1 cellular context compared by ENCODE assay signal in the genomic region with DNA sequence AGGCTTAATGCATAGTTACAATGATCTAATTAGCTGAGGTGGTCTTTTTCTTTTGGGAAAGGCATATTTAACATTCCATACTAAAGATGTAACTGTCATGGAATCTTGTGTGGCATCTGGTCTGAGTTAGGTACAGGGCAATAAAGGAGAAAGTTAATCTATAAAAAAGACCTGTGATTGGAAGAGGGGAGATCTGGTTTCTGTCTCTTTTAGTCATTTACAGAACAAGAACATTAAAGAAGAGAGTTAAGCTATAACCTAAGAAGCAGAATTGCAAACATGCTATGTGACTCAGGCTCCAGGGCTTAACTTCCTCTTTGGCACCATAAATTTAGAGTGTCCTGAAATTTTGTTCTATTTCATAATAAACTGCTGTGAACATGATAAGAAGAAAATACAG.
A peak's percentile ranks its signal among the peaks of the same experiment; 100 is the strongest.
TF ChIP-seq lines count a peak whose summit lies in the region.

No MANE protein-coding gene starts in this region.

TF ChIP-seq in K562, 482 proteins besides CTCF, POLR2A, EP300 and RAD21 (continued from another document):
- no peak for TF ChIP-seq ZNF224 (CRISPR knock-in tag; IDR thresholded peaks at IDR 0.05)
- TF ChIP-seq, protein P1, sequence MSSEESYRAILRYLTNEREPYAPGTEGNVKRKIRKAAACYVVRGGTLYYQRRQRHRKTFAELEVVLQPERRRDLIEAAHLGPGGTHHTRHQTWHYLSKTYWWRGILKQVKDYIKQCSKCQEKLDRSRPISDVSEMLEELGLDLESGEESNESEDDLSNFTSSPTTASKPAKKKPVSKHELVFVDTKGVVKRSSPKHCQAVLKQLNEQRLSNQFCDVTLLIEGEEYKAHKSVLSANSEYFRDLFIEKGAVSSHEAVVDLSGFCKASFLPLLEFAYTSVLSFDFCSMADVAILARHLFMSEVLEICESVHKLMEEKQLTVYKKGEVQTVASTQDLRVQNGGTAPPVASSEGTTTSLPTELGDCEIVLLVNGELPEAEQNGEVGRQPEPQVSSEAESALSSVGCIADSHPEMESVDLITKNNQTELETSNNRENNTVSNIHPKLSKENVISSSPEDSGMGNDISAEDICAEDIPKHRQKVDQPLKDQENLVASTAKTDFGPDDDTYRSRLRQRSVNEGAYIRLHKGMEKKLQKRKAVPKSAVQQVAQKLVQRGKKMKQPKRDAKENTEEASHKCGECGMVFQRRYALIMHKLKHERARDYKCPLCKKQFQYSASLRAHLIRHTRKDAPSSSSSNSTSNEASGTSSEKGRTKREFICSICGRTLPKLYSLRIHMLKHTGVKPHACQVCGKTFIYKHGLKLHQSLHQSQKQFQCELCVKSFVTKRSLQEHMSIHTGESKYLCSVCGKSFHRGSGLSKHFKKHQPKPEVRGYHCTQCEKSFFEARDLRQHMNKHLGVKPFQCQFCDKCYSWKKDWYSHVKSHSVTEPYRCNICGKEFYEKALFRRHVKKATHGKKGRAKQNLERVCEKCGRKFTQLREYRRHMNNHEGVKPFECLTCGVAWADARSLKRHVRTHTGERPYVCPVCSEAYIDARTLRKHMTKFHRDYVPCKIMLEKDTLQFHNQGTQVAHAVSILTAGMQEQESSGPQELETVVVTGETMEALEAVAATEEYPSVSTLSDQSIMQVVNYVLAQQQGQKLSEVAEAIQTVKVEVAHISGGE (CRISPR knock-in tag; IDR thresholded peaks at IDR 0.05), result no peak
- TF ChIP-seq TCF7L2 (IDR thresholded peaks at IDR 0.05; ENCODE audit: low read depth, low read length), result no peak
- TF ChIP-seq CEBPB (tag; IDR thresholded peaks at IDR 0.05), result peak; percentile 16; the same call in 1 of the 2 replicates
- no peak for TF ChIP-seq RBBP5 (IDR thresholded peaks at IDR 0.05; ENCODE audit: borderline replicate concordance, insufficient read depth, low read length, poor library complexity, severe bottlenecking)
- TF ChIP-seq NRF1 (conservative IDR thresholded peaks at IDR 0.05 in 1 of 2, IDR thresholded peaks at IDR 0.05 in 1 of 2), result no peak
- TF ChIP-seq ZNF263 (CRISPR knock-in tag; IDR thresholded peaks at IDR 0.05; ENCODE audit: borderline replicate concordance), result no peak
- TF ChIP-seq NFXL1 (CRISPR knock-in tag; IDR thresholded peaks at IDR 0.05), result no peak
- no peak for TF ChIP-seq GTF2E2 (tag; IDR thresholded peaks at IDR 0.05)
- TF ChIP-seq, protein P2, sequence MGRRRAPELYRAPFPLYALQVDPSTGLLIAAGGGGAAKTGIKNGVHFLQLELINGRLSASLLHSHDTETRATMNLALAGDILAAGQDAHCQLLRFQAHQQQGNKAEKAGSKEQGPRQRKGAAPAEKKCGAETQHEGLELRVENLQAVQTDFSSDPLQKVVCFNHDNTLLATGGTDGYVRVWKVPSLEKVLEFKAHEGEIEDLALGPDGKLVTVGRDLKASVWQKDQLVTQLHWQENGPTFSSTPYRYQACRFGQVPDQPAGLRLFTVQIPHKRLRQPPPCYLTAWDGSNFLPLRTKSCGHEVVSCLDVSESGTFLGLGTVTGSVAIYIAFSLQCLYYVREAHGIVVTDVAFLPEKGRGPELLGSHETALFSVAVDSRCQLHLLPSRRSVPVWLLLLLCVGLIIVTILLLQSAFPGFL (CRISPR knock-in tag; IDR thresholded peaks at IDR 0.05), result no peak
- TF ChIP-seq ARID1B (IDR thresholded peaks at IDR 0.05), result no peak
- TF ChIP-seq ZNF436 (CRISPR knock-in tag; IDR thresholded peaks at IDR 0.05), result no peak
- no peak for TF ChIP-seq ZKSCAN8 (CRISPR knock-in tag; IDR thresholded peaks at IDR 0.05)
- TF ChIP-seq XRCC5 (IDR thresholded peaks at IDR 0.05; ENCODE audit: low read depth, low read length), result no peak
- TF ChIP-seq ZNF324 (CRISPR knock-in tag; IDR thresholded peaks at IDR 0.05), result no peak
- TF ChIP-seq, protein P3, sequence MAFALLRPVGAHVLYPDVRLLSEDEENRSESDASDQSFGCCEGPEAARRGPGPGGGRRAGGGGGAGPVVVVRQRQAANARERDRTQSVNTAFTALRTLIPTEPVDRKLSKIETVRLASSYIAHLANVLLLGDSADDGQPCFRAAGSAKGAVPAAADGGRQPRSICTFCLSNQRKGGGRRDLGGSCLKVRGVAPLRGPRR (CRISPR knock-in tag; IDR thresholded peaks at IDR 0.05), result no peak
- TF ChIP-seq NCOA1 (IDR thresholded peaks at IDR 0.05; ENCODE audit: low read depth), result no peak
- no peak for TF ChIP-seq GABPB1 (CRISPR knock-in tag; IDR thresholded peaks at IDR 0.05)
- TF ChIP-seq, protein P4, sequence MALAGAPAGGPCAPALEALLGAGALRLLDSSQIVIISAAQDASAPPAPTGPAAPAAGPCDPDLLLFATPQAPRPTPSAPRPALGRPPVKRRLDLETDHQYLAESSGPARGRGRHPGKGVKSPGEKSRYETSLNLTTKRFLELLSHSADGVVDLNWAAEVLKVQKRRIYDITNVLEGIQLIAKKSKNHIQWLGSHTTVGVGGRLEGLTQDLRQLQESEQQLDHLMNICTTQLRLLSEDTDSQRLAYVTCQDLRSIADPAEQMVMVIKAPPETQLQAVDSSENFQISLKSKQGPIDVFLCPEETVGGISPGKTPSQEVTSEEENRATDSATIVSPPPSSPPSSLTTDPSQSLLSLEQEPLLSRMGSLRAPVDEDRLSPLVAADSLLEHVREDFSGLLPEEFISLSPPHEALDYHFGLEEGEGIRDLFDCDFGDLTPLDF (CRISPR knock-in tag; IDR thresholded peaks at IDR 0.05), result no peak
- TF ChIP-seq GTF2A2 (tag; IDR thresholded peaks at IDR 0.05), result no peak
- no peak for TF ChIP-seq LARP7 (IDR thresholded peaks at IDR 0.05)
- TF ChIP-seq HNRNPUL1 (IDR thresholded peaks at IDR 0.05; ENCODE audit: low read length), result no peak
- no peak for TF ChIP-seq RFX1 (IDR thresholded peaks at IDR 0.05)
- no peak for TF ChIP-seq KLF1 (tag; IDR thresholded peaks at IDR 0.05)
- 0 out of 2 replicates have a peak, but pooled peaks have one; percentile 20 for TF ChIP-seq ZNF766 (CRISPR knock-in tag; conservative IDR thresholded peaks at IDR 0.05)
- TF ChIP-seq, protein P5, sequence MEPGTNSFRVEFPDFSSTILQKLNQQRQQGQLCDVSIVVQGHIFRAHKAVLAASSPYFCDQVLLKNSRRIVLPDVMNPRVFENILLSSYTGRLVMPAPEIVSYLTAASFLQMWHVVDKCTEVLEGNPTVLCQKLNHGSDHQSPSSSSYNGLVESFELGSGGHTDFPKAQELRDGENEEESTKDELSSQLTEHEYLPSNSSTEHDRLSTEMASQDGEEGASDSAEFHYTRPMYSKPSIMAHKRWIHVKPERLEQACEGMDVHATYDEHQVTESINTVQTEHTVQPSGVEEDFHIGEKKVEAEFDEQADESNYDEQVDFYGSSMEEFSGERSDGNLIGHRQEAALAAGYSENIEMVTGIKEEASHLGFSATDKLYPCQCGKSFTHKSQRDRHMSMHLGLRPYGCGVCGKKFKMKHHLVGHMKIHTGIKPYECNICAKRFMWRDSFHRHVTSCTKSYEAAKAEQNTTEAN (CRISPR knock-in tag; IDR thresholded peaks at IDR 0.05), result no peak
- TF ChIP-seq ZC3H4 (CRISPR knock-in tag; IDR thresholded peaks at IDR 0.05; ENCODE audit: borderline replicate concordance), result no peak
